Comparison of ENCODE assay signal across 23 cellular contexts in the genomic region with DNA sequence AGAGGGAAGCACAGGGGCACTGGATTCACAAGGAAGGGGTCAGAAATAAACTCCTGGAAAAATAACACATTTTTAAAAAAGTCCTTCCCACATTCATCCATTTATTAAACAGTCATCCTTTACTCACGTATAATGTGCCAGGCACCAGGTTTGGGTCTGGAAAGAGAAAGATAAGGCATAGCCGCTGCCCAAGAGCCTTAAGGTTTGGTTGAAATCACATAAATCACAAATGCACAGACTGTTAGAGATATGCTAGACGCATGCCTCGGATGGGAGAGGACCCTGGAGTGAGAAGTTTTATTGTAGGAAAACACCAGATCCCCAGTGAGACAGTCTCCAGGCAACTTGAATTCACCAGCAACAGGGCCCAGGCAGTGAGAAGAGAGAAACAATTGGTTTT.
DNase-seq lines count a peak whose midpoint lies in the region; ATAC-seq, FAIRE-seq and TF ChIP-seq lines count a peak whose summit lies in the region.
"Had no signal": no experiment of that assay in that cellular context is flagged by ENCODE, and none has a peak within 500 bp of the region (broad histone marks: within the 10 kb centered on the region; RNA-seq: fewer than 3 reads in every experiment).

No MANE protein-coding gene starts in this region.

- no peaks in the 10 kb centered on the region for H3K27me3 Mint-ChIP-seq in activated CD4-positive, alpha-beta T cell treated with anti-CD3 and anti-CD28 coated beads, Interleukin-2, amount 10 ng/mL, durations not matched to agents 24 days and 14 days
- H3K27me3 Mint-ChIP-seq in mesothelial cell of epicardium (ENCODE audit: low read depth), result peaks cover 15% of the 10 kb centered on the region
- no peaks in the 10 kb centered on the region for H3K27me3 Mint-ChIP-seq in Caco-2 (ENCODE audit: insufficient read depth, unreplicated experiment)
- H3K27me3 Mint-ChIP-seq: CD8-positive, alpha-beta memory T cell; IgD-negative memory B cell had no signal

- H3K4me1 ChIP-seq in A549 (peaks cover 27% of the 10 kb centered on the region), OCI-LY3 (ENCODE audit: low read length) (peaks cover 59% of the 10 kb centered on the region), Caco-2 (peaks cover 12% of the 10 kb centered on the region; the same call in 1 of the 2 replicates)

- H3K27ac ChIP-seq in A549 (peak overlapping the region; percentile 60 to 83), OCI-LY3 (ENCODE audit: low read length) (peak overlapping the region; percentile 67)
- H3K27ac ChIP-seq: BLaER1, GM23248 had no signal

- TF ChIP-seq CTCF in A549 (IDR thresholded peaks at IDR 0.05), result no peak
- TF ChIP-seq CTCF in OCI-LY3 (IDR thresholded peaks at IDR 0.05; ENCODE audit: low read depth, low read length), result no peak
- no peak for TF ChIP-seq CTCF in mesothelial cell of epicardium (IDR thresholded peaks at IDR 0.05; ENCODE audit: unreplicated experiment)
- TF ChIP-seq CTCF in Caco-2 (IDR thresholded peaks at IDR 0.05; ENCODE audit: insufficient read depth in 1 of 2, low read depth in 1 of 2, low read length in 1 of 2, severe bottlenecking in 1 of 2, unreplicated experiment in 1 of 2), result no peak

- peaks cover 11% of the 10 kb centered on the region for H3K9me3 Mint-ChIP-seq in activated CD4-positive, alpha-beta T cell treated with anti-CD3 and anti-CD28 coated beads, Interleukin-2, amount 10 ng/mL, durations not matched to agents 24 days and 14 days
- H3K9me3 Mint-ChIP-seq in mesothelial cell of epicardium (no peaks in the 10 kb centered on the region), Caco-2 (ENCODE audit: unreplicated experiment) (no peaks in the 10 kb centered on the region)

- H3K27me3 ChIP-seq in OCI-LY3 (ENCODE audit: low read depth, low read length) (no peaks in the 10 kb centered on the region), Caco-2 (replicated peaks; ENCODE audit: control insufficient read depth, insufficient read depth, low read length) (no peaks in the 10 kb centered on the region)
- H3K27me3 ChIP-seq: BLaER1 had no signal

- peak overlapping the region; percentile 63 for H3K27ac Mint-ChIP-seq in activated CD4-positive, alpha-beta T cell treated with anti-CD3 and anti-CD28 coated beads, Interleukin-2, amount 10 ng/mL, durations not matched to agents 24 days and 14 days
- peak overlapping the region; percentile 51 for H3K27ac Mint-ChIP-seq in mesothelial cell of epicardium
- H3K27ac Mint-ChIP-seq in Caco-2 (ENCODE audit: unreplicated experiment), result no peak overlapping the region
- H3K27ac Mint-ChIP-seq: IgD-negative memory B cell had no signal

- BruUV-seq in Caco-2 (replicated peaks; lab: Mats Ljungman, UMichigan), result no TSS peak

- no peak overlapping the region for H3K9ac ChIP-seq in OCI-LY3 (ENCODE audit: low read length)
- H3K9ac ChIP-seq: BLaER1, GM23248 had no signal

- CTCF ChIA-PET in A549 (lab: Yijun Ruan, JAX), result interaction anchor here (1.1 to 2.0 kb wide), 4 partner anchors 9 to 353 kb away, joined by 3 to 7 read pairs (median 4); no protein-coding TSS in a partner anchor
- CTCF ChIA-PET in Caco-2 (lab: Charles Lee), result no interaction called here

- no peak overlapping the region for H2AFZ ChIP-seq in OCI-LY3 (ENCODE audit: low read depth, low read length)
- H2AFZ ChIP-seq: GM23248 had no signal

- H3K36me3 ChIP-seq in OCI-LY3 (replicated peaks; ENCODE audit: low read depth, low read length) (no peaks in the 10 kb centered on the region), Caco-2 (ENCODE audit: control insufficient read depth, insufficient read depth, low read length) (no peaks in the 10 kb centered on the region)
- H3K36me3 ChIP-seq: BLaER1 had no signal

- FAIRE-seq in A549 (lab: Jason Lieb, UNC), result no peak
- FAIRE-seq: GM18507 had no signal

- WGBS in A549 (ENCODE audit: missing lambda C conversion rate), result 94% methylated on average over 4 of the region's 4 CpGs

- TF ChIP-seq RAD21 in A549 (conservative IDR thresholded peaks at IDR 0.05 in 1 of 2, IDR thresholded peaks at IDR 0.05 in 1 of 2), result no peak

- H3K4me3 Mint-ChIP-seq in activated CD4-positive, alpha-beta T cell treated with anti-CD3 and anti-CD28 coated beads, Interleukin-2, amount 10 ng/mL, durations not matched to agents 24 days and 14 days, result no peak overlapping the region
- H3K4me3 Mint-ChIP-seq in mesothelial cell of epicardium (no peak overlapping the region), Caco-2 (ENCODE audit: unreplicated experiment) (no peak overlapping the region)
- H3K4me3 Mint-ChIP-seq: CD8-positive, alpha-beta memory T cell; IgD-negative memory B cell had no signal

- no peak for DNase-seq in activated CD4-positive, alpha-beta T cell treated with anti-CD3 and anti-CD28 coated beads, Interleukin-2, amount 10 ng/mL, durations not matched to agents 24 days and 14 days
- DNase-seq in activated CD4-positive, alpha-beta T cell treated with anti-CD3 and anti-CD28 coated beads, Interleukin-2, amount 50 U/mL, for 48 hours, result no peak
- DNase-seq in A549 (ENCODE audit: low read depth in 1 of 2, low spot score in 1 of 2) (no peak), mesothelial cell of epicardium (ENCODE audit: low spot score in 2 of 2, unreplicated experiment in 2 of 2) (no peak), NCI-H524 (lab: John Stamatoyannopoulos, UW) (no peak), Caco-2 (no peak)
- no peak for DNase-seq in stimulated activated CD4-positive, alpha-beta T cell treated with anti-CD3 and anti-CD28 coated beads, Interleukin-2, amount 100 ng/mL, for 24 hours
- DNase-seq: 8988T; CD8-positive, alpha-beta memory T cell; DND-41; GM23248; NCI-H1105; NCI-H1694; NCI-H345; NCI-H69; OCI-M1; RPMI8226; SIG-M5 had no signal

- no peak for TF ChIP-seq POLR2A in A549 (IDR thresholded peaks at IDR 0.05; ENCODE audit: low read length)

- POLR2A ChIA-PET in A549 (lab: Yijun Ruan, JAX) (no interaction called here), Caco-2 (lab: Charles Lee) (no interaction called here)

- H3K4me2 ChIP-seq in A549 (no peak overlapping the region), OCI-LY3 (ENCODE audit: low read length) (no peak overlapping the region)
- H3K4me2 ChIP-seq: BLaER1 had no signal

- no peak for ATAC-seq in A549
- ATAC-seq: GM12878 had no signal

- H3K9me3 ChIP-seq in A549 (peaks cover 4% of the 10 kb centered on the region; the same call in 1 of the 3 replicates), OCI-LY3 (ENCODE audit: insufficient read depth, low read length) (no peaks in the 10 kb centered on the region), Caco-2 (no peaks in the 10 kb centered on the region)
- H3K9me3 ChIP-seq: BLaER1 had no signal

- no peaks in the 10 kb centered on the region for H3K79me2 ChIP-seq in OCI-LY3 (ENCODE audit: low read length)

- peaks cover 62% of the 10 kb centered on the region for H3K4me1 Mint-ChIP-seq in activated CD4-positive, alpha-beta T cell treated with anti-CD3 and anti-CD28 coated beads, Interleukin-2, amount 10 ng/mL, durations not matched to agents 24 days and 14 days
- H3K4me1 Mint-ChIP-seq in mesothelial cell of epicardium, result peaks cover 30% of the 10 kb centered on the region
- peaks cover 9% of the 10 kb centered on the region for H3K4me1 Mint-ChIP-seq in Caco-2 (ENCODE audit: low read depth, unreplicated experiment)

- peaks cover 27% of the 10 kb centered on the region for H3K36me3 Mint-ChIP-seq in activated CD4-positive, alpha-beta T cell treated with anti-CD3 and anti-CD28 coated beads, Interleukin-2, amount 10 ng/mL, durations not matched to agents 24 days and 14 days (ENCODE audit: low read depth)
- H3K36me3 Mint-ChIP-seq in mesothelial cell of epicardium (no peaks in the 10 kb centered on the region), Caco-2 (ENCODE audit: insufficient read depth, unreplicated experiment) (no peaks in the 10 kb centered on the region)
- H3K36me3 Mint-ChIP-seq: IgD-negative memory B cell had no signal

- TF ChIP-seq EP300 in A549 (IDR thresholded peaks at IDR 0.05), result no peak

- intact Hi-C loops in activated CD4-positive, alpha-beta T cell treated with anti-CD3 and anti-CD28 coated beads, Interleukin-2, amount 10 ng/mL, durations not matched to agents 24 days and 14 days (cut with micrococcal nuclease), result no loop called here
- intact Hi-C loops in Caco-2 (cut with micrococcal nuclease; ENCODE audit: unreplicated experiment), result no loop called here

- no peaks in the 10 kb centered on the region for H4K20me1 ChIP-seq in OCI-LY3 (ENCODE audit: insufficient read depth, low read length)
- H4K20me1 ChIP-seq: BLaER1 had no signal

- H3K4me3 ChIP-seq in A549 (no peak overlapping the region), OCI-LY3 (ENCODE audit: low read length) (no peak overlapping the region), Caco-2 (ENCODE audit: low read depth, low read length) (no peak overlapping the region)
- H3K4me3 ChIP-seq: BLaER1, GM12878, GM23248 had no signal

TF ChIP-seq in A549, 52 proteins besides CTCF, POLR2A, EP300 and RAD21:
- TF ChIP-seq, protein P1, sequence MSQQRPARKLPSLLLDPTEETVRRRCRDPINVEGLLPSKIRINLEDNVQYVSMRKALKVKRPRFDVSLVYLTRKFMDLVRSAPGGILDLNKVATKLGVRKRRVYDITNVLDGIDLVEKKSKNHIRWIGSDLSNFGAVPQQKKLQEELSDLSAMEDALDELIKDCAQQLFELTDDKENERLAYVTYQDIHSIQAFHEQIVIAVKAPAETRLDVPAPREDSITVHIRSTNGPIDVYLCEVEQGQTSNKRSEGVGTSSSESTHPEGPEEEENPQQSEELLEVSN (IDR thresholded peaks at IDR 0.05; ENCODE audit: borderline replicate concordance, low read depth), result no peak
- TF ChIP-seq JUN (IDR thresholded peaks at IDR 0.05) (no peak), HOXB13 (CRISPR knock-in tag; IDR thresholded peaks at IDR 0.05; ENCODE audit: low read depth) (no peak), KDM5A (IDR thresholded peaks at IDR 0.05) (no peak), HEYL (CRISPR knock-in tag; IDR thresholded peaks at IDR 0.05) (no peak), FOSB (CRISPR knock-in tag; IDR thresholded peaks at IDR 0.05) (no peak), CHD4 (IDR thresholded peaks at IDR 0.05; ENCODE audit: borderline replicate concordance) (no peak), FOXS1 (CRISPR knock-in tag; IDR thresholded peaks at IDR 0.05) (no peak), NPAS2 (CRISPR knock-in tag; IDR thresholded peaks at IDR 0.05; ENCODE audit: borderline replicate concordance) (no peak)
- TF ChIP-seq, protein P2, sequence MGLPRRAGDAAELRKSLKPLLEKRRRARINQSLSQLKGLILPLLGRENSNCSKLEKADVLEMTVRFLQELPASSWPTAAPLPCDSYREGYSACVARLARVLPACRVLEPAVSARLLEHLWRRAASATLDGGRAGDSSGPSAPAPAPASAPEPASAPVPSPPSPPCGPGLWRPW (IDR thresholded peaks at IDR 0.05), result no peak
